Comparison of ENCODE assay signal across 15 cellular contexts in genomic region chr15:75721462-75721922, GRCh38. TPM values are rescaled to one million over a fixed set of nuclear protein-coding genes. Genes with fewer than 3 reads are reported as not detected.
A peak's percentile ranks its signal among the peaks of the same experiment; 100 is the strongest.
DNase-seq lines count a peak whose midpoint lies in the region; ATAC-seq and TF ChIP-seq lines count a peak whose summit lies in the region.
"Had no signal": no experiment of that assay in that cellular context is flagged by ENCODE, and none has a peak within 500 bp of the region (broad histone marks: within the 10 kb centered on the region; RNA-seq: fewer than 3 reads in every experiment).

No MANE protein-coding gene starts in this region.

- H3K27ac ChIP-seq in mesendoderm (ENCODE audit: low read depth, low read length) (no peak overlapping the region), ascending aorta (no peak overlapping the region)
- H3K27ac ChIP-seq: SK-N-MC, thoracic aorta had no signal

- H3K4me3 ChIP-seq in mesendoderm (ENCODE audit: low read length) (no peak overlapping the region), ascending aorta (no peak overlapping the region)
- H3K4me3 ChIP-seq: SK-N-MC, thoracic aorta had no signal

- peaks cover 17% of the 10 kb centered on the region for H3K4me1 Mint-ChIP-seq in stimulated activated naive CD8-positive, alpha-beta T cell treated with anti-CD3 and anti-CD28 coated beads, Interleukin-15, Interleukin-2, amounts not matched to agents 100 ng/mL and 50 ng/mL, for 24 hours (ENCODE audit: low read depth)
- H3K4me1 Mint-ChIP-seq in activated naive CD8-positive, alpha-beta T cell treated with anti-CD3 and anti-CD28 coated beads, Interleukin-2, amount 50 U/mL, for 24 hours: peaks cover 15% of the 10 kb centered on the region
- peaks cover 11% of the 10 kb centered on the region for H3K4me1 Mint-ChIP-seq in mesothelial cell of epicardium

- no peak overlapping the region for H2AK5ac ChIP-seq in mesendoderm (ENCODE audit: low read length)

- H3K36me3 Mint-ChIP-seq in stimulated activated naive CD8-positive, alpha-beta T cell treated with anti-CD3 and anti-CD28 coated beads, Interleukin-15, Interleukin-2, amounts not matched to agents 100 ng/mL and 50 ng/mL, for 24 hours (ENCODE audit: low read depth): no peaks in the 10 kb centered on the region
- H3K36me3 Mint-ChIP-seq in activated naive CD8-positive, alpha-beta T cell treated with anti-CD3 and anti-CD28 coated beads, Interleukin-2, amount 50 U/mL, for 24 hours (ENCODE audit: low read depth): no peaks in the 10 kb centered on the region
- no peaks in the 10 kb centered on the region for H3K36me3 Mint-ChIP-seq in mesothelial cell of epicardium

- H3K36me3 ChIP-seq in mesendoderm (ENCODE audit: control insufficient read depth, insufficient read depth, low read length) (no peaks in the 10 kb centered on the region), ascending aorta (no peaks in the 10 kb centered on the region)
- H3K36me3 ChIP-seq: thoracic aorta had no signal

- no peaks in the 10 kb centered on the region for H3K27me3 ChIP-seq in mesendoderm (ENCODE audit: insufficient read depth, low read length, poor library complexity)
- H3K27me3 ChIP-seq in ascending aorta: no peaks in the 10 kb centered on the region

- H3K79me2 ChIP-seq in mesendoderm (ENCODE audit: control insufficient read depth, insufficient read depth, low read length): no peaks in the 10 kb centered on the region

- H3K27me3 Mint-ChIP-seq in stimulated activated naive CD8-positive, alpha-beta T cell treated with anti-CD3 and anti-CD28 coated beads, Interleukin-15, Interleukin-2, amounts not matched to agents 100 ng/mL and 50 ng/mL, for 24 hours: peaks cover 21% of the 10 kb centered on the region
- H3K27me3 Mint-ChIP-seq in activated naive CD8-positive, alpha-beta T cell treated with anti-CD3 and anti-CD28 coated beads, Interleukin-2, amount 50 U/mL, for 24 hours: peaks cover 23% of the 10 kb centered on the region
- H3K27me3 Mint-ChIP-seq in mesothelial cell of epicardium (ENCODE audit: low read depth): no peaks in the 10 kb centered on the region

- no peak overlapping the region for H3K23ac ChIP-seq in mesendoderm (ENCODE audit: low read length)

- no peak overlapping the region for H3K9ac ChIP-seq in mesendoderm (ENCODE audit: low read length)

- H3K4me3 Mint-ChIP-seq in stimulated activated naive CD8-positive, alpha-beta T cell treated with anti-CD3 and anti-CD28 coated beads, Interleukin-15, Interleukin-2, amounts not matched to agents 100 ng/mL and 50 ng/mL, for 24 hours: no peak overlapping the region
- no peak overlapping the region for H3K4me3 Mint-ChIP-seq in activated naive CD8-positive, alpha-beta T cell treated with anti-CD3 and anti-CD28 coated beads, Interleukin-2, amount 50 U/mL, for 24 hours
- no peak overlapping the region for H3K4me3 Mint-ChIP-seq in mesothelial cell of epicardium

- H3K4me1 ChIP-seq in mesendoderm (ENCODE audit: control insufficient read depth, low read depth, low read length) (no peaks in the 10 kb centered on the region), ascending aorta (peaks cover 5 to 11% of the 10 kb centered on the region in 2 donors)

- H3K9me3 Mint-ChIP-seq in stimulated activated naive CD8-positive, alpha-beta T cell treated with anti-CD3 and anti-CD28 coated beads, Interleukin-15, Interleukin-2, amounts not matched to agents 100 ng/mL and 50 ng/mL, for 24 hours: no peaks in the 10 kb centered on the region
- no peaks in the 10 kb centered on the region for H3K9me3 Mint-ChIP-seq in activated naive CD8-positive, alpha-beta T cell treated with anti-CD3 and anti-CD28 coated beads, Interleukin-2, amount 50 U/mL, for 24 hours
- no peaks in the 10 kb centered on the region for H3K9me3 Mint-ChIP-seq in mesothelial cell of epicardium

- no peak overlapping the region for H2BK120ac ChIP-seq in mesendoderm (ENCODE audit: low read depth, low read length)

- WGBS in mesendoderm (ENCODE audit: extremely low coverage, insufficient coverage, low lambda C conversion rate): no CpG with 5 or more reads among the region's 12 CpGs

- H2BK15ac ChIP-seq in mesendoderm (replicated peaks; ENCODE audit: low read depth): no peak overlapping the region

- TF ChIP-seq CTCF in mesothelial cell of epicardium (IDR thresholded peaks at IDR 0.05; ENCODE audit: unreplicated experiment) (no peak), ascending aorta (IDR thresholded peaks at IDR 0.05) (no peak)

- no peak overlapping the region for H3K4me2 ChIP-seq in mesendoderm (ENCODE audit: low read length)

- ATAC-seq in stimulated activated naive CD8-positive, alpha-beta T cell treated with anti-CD3 and anti-CD28 coated beads, Interleukin-15, Interleukin-2, amounts not matched to agents 100 U/mL and 50 U/mL, for 24 hours: no peak
- ATAC-seq in activated naive CD8-positive, alpha-beta T cell treated with anti-CD3 and anti-CD28 coated beads, Interleukin-2, amount 50 U/mL, for 24 hours: no peak
- ATAC-seq in GM19324 (IDR thresholded peaks at IDR 0.05; ENCODE audit: low FRiP score, unreplicated experiment): no peak

- no peaks in the 10 kb centered on the region for H3K79me1 ChIP-seq in mesendoderm (ENCODE audit: low read length)

- H3K27ac Mint-ChIP-seq in stimulated activated naive CD8-positive, alpha-beta T cell treated with anti-CD3 and anti-CD28 coated beads, Interleukin-15, Interleukin-2, amounts not matched to agents 100 ng/mL and 50 ng/mL, for 24 hours: peak overlapping the region; percentile 56
- peak overlapping the region; percentile 36 for H3K27ac Mint-ChIP-seq in activated naive CD8-positive, alpha-beta T cell treated with anti-CD3 and anti-CD28 coated beads, Interleukin-2, amount 50 U/mL, for 24 hours
- peak overlapping the region; percentile 86 for H3K27ac Mint-ChIP-seq in mesothelial cell of epicardium

- no peak overlapping the region for H3K4ac ChIP-seq in mesendoderm (ENCODE audit: low read depth, low read length)

- intact Hi-C loops in ascending aorta (cut with DNase I): no loop called here

- H2BK5ac ChIP-seq in mesendoderm (ENCODE audit: low read length): no peak overlapping the region

- no peak for DNase-seq in stimulated activated naive CD8-positive, alpha-beta T cell treated with anti-CD3 and anti-CD28 coated beads, Interleukin-15, Interleukin-2, amounts not matched to agents 100 U/mL and 50 U/mL, for 24 hours
- no peak for DNase-seq in activated naive CD8-positive, alpha-beta T cell treated with anti-CD3 and anti-CD28 coated beads, Interleukin-2, amount 50 U/mL, for 24 hours
- DNase-seq in mesothelial cell of epicardium (ENCODE audit: low spot score in 2 of 2, unreplicated experiment in 2 of 2): no peak
- DNase-seq in mesendoderm: no peak
- DNase-seq in ascending aorta (ENCODE audit: low spot score in 2 of 2): no peak
- no peak for DNase-seq in NCI-H2029 (lab: John Stamatoyannopoulos, UW)
- DNase-seq: activated CD4-positive, alpha-beta T cell treated with anti-CD3 and anti-CD28 coated beads for 1 hour; activated CD8-positive, alpha-beta memory T cell treated with anti-CD3 and anti-CD28 coated beads for 24 hours; EL; NCI-H526 treated with DMSO at 0.1 percent for 48 hours had no signal

- H3K9me3 ChIP-seq in ascending aorta: no peaks in the 10 kb centered on the region
- H3K9me3 ChIP-seq: thoracic aorta had no signal

- H4K8ac ChIP-seq in mesendoderm (ENCODE audit: low read depth, low read length): no peak overlapping the region

- H3K56ac ChIP-seq in mesendoderm (ENCODE audit: low read length): no peak overlapping the region

- H3K18ac ChIP-seq in mesendoderm (ENCODE audit: low read length): no peak overlapping the region

- no peak overlapping the region for H4K5ac ChIP-seq in mesendoderm (ENCODE audit: low read length)

RNA-seq across cellular contexts. Expression of gene CSPG4, which starts 8.8 kb away (rescaled TPM):
- 11.3 to 11.8 TPM (median 11.4 TPM) in 3 replicates for total RNA-seq in mesothelial cell of epicardium
- 0.34 TPM for polyA plus RNA-seq in mesendoderm (2013, experiment 1 of 2)
- polyA plus RNA-seq in mesendoderm (2013, experiment 2 of 2): 0.35 TPM
- 258 TPM for total RNA-seq in ascending aorta
- total RNA-seq: endothelial cell of umbilical vein had no signal
- polyA plus RNA-seq: endothelial cell of umbilical vein had no signal

Comparison
In these comparisons a context has a peak if more than half of its experiments do, and no peak if none do; other contexts are left out.
1. H3K27ac Mint-ChIP-seq: peak in every context shown above with its lines; median percentile 86 in mesothelial cell of epicardium; 56 in stimulated activated naive CD8-positive, alpha-beta T cell treated with anti-CD3 and anti-CD28 coated beads, Interleukin-15, Interleukin-2, amounts not matched to agents 100 ng/mL and 50 ng/mL, for 24 hours; 36 in activated naive CD8-positive, alpha-beta T cell treated with anti-CD3 and anti-CD28 coated beads, Interleukin-2, amount 50 U/mL, for 24 hours.
2. RNA of gene CSPG4, which starts 8.8 kb away (total RNA-seq): 258 TPM in ascending aorta (single experiment); 11.3 to 11.8 TPM in mesothelial cell of epicardium; every median in the first group is over 10 times any median in the second.